Comparison of ENCODE assay signal across 1 cellular context in the genomic region with DNA sequence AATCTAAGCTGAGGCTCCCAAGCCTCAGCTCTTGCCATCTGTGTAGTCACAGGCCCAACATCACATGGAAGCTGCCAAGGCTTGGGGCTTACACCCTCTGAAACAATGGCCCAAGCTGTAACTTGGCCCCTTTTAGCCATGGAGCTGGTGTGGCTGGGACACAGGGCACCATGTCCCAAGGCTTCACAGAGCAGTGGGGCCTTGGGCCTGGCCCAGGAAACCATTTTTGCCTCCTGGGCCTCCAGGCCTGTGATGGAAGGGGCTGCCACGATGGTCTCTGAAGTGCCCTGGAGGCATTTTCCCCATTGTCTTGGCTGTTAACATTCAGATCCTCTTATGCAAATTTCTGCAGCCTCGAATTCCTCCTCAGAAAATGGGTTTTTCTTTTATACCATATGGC.
TF ChIP-seq lines count a peak whose summit lies in the region.

No MANE protein-coding gene starts in this region.

TF ChIP-seq in A549, 52 proteins besides CTCF, POLR2A, EP300 and RAD21 (continued from another document):
- no peak for TF ChIP-seq ZSCAN20 (CRISPR knock-in tag; IDR thresholded peaks at IDR 0.05)
- TF ChIP-seq JUN (IDR thresholded peaks at IDR 0.05): no peak
